Comparison of ENCODE assay signal across 12 cellular contexts in the genomic region with DNA sequence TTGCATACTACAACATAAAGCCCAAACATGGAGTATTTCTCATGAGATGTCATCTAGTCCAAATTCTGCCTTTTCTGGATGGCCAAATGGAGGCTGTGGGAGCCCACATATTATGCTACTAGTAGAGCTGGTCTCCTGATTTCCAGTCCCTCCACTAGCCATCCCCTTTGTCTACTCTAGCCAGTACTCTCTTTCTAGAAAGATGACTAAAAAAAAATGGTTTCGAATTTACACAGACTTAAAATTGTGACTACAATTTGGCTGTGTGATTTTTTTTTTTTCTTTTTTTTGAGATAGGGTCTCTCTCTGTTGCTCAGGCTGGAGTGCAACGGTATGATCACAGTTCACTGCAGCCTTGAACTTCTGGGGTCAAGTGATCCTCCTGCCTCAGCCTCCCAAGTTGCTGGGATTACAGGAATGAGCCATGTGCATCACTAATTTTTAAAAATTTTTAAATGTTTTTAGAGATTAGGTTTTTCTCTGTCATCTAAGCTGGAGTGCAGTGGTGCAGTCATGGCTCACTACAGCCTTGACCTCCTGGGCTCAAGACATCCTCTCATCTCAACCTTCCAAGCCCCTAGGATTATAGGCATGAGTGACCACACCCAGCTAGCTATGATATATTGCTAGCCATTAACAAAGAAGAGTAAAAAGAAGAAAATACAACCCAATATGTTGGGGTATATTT.
A peak's percentile ranks its signal among the peaks of the same experiment; 100 is the strongest.
DNase-seq lines count a peak whose midpoint lies in the region; ATAC-seq and TF ChIP-seq lines count a peak whose summit lies in the region.
"Had no signal": no experiment of that assay in that cellular context is flagged by ENCODE, and none has a peak within 500 bp of the region (broad histone marks: within the 10 kb centered on the region; RNA-seq: fewer than 3 reads in every experiment).

No MANE protein-coding gene starts in this region.

- no peak overlapping the region for H3K27ac ChIP-seq in thyroid gland
- H3K27ac ChIP-seq: BLaER1 treated with 17β-estradiol and CSF1 and Interleukin-3, amounts not matched to agents 10 nM and 100 nM had no signal

- ATAC-seq in GM19025 (IDR thresholded peaks at IDR 0.05; ENCODE audit: low read depth, unreplicated experiment) = peak; percentile 27
- peak; percentile 52 for ATAC-seq in HG02571 (IDR thresholded peaks at IDR 0.05; ENCODE audit: unreplicated experiment)
- peak; percentile 58 for ATAC-seq in HG03354 (IDR thresholded peaks at IDR 0.05; ENCODE audit: poor library complexity, severe bottlenecking, unreplicated experiment)
- ATAC-seq: T-cell had no signal

- 91 to 100% methylated on average over 2 of the region's 2 CpGs for WGBS in thyroid gland, 2 donors

- no peaks in the 10 kb centered on the region for H3K36me3 ChIP-seq in thyroid gland
- H3K36me3 ChIP-seq: BLaER1 treated with 17β-estradiol and CSF1 and Interleukin-3, amounts not matched to agents 10 nM and 100 nM had no signal

- TF ChIP-seq CTCF in GM12864 (IDR thresholded peaks at IDR 0.05; ENCODE audit: low read depth, low read length, missing control alignments) (no peak), thyroid gland (IDR thresholded peaks at IDR 0.05) (no peak)

- no peaks in the 10 kb centered on the region for H3K4me1 ChIP-seq in thyroid gland
- H3K4me1 ChIP-seq: BLaER1 treated with 17β-estradiol and CSF1 and Interleukin-3, amounts not matched to agents 10 nM and 100 nM had no signal

- DNase-seq in GM12864 (ENCODE audit: low read depth) (peak; percentile 45), OCI-M1 (lab: John Stamatoyannopoulos, UW) (no peak), thyroid gland (no peak), NCI-H1092 treated with DMSO at 0.1 percent for 48 hours (lab: John Stamatoyannopoulos, UW) (no peak), SIG-M5 treated with dmso at 0.1 percent for 504 hours (lab: John Stamatoyannopoulos, UW; ENCODE audit: unreplicated experiment) (no peak)
- DNase-seq: NCI-H1092, NCI-H82, T-cell had no signal

- no peaks in the 10 kb centered on the region for H3K9me3 ChIP-seq in thyroid gland

- intact Hi-C loops in thyroid gland (cut with DNase I) = no loop called here

- H3K27me3 ChIP-seq in thyroid gland = no peaks in the 10 kb centered on the region
- H3K27me3 ChIP-seq: BLaER1 treated with 17β-estradiol and CSF1 and Interleukin-3, amounts not matched to agents 10 nM and 100 nM had no signal

- no peak for TF ChIP-seq POLR2A in thyroid gland (IDR thresholded peaks at IDR 0.05)

- H3K4me3 ChIP-seq in GM12864 (ENCODE audit: low read depth, low read length) (peak overlapping the region; percentile 6; the same call in 1 of the 2 replicates), thyroid gland (replicated peaks in 1 of 3) (no peak overlapping the region)
- H3K4me3 ChIP-seq: BLaER1 treated with 17β-estradiol and CSF1 and Interleukin-3, amounts not matched to agents 10 nM and 100 nM had no signal
